In the genomic region with DNA sequence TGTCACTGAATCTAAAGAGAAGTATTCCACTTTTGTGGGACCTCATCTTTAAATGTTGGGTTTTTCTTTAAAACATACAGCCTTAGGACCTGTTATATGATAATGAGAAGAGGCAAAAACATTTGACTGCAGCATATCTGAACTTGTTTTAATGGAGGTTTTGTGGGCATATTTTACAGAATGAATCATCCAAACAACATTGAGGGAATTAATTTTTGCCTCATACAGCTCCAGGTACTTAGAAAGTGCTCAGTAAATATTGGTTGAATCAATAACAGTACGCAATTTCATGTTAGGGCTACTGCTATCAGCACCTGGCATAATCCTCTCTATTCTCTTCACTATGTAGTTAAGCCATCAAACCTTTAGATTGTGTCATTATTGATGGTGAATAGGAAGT, we compare ENCODE assay signal across 31 cellular contexts.
"Had no signal": no experiment of that assay in that cellular context is flagged by ENCODE, and none has a peak within 500 bp of the region (broad histone marks: within the 10 kb centered on the region; RNA-seq: fewer than 3 reads in every experiment).

No MANE protein-coding gene starts in this region.

- H3K27ac Mint-ChIP-seq: activated B cell treated with CpG ODN at 0.5 μM for 24 hours; activated CD8-positive, alpha-beta T cell treated with anti-CD3 and anti-CD28 coated beads for 36 hours; activated naive CD8-positive, alpha-beta T cell; activated T-helper 17 cell treated with anti-CD3 and anti-CD28 coated beads, Interleukin-2, amount 50 U/mL, for 72 hours; T-helper 17 cell; T-helper 2 cell treated with Interferon-gamma antibody and Interleukin-4, amounts not matched to agents 5 μg/mL and 100 μg/mL, for 36 hours had no signal

- H3K27ac ChIP-seq: body of pancreas, cardiac muscle cell, colonic mucosa, esophagus muscularis mucosa, gastroesophageal sphincter, WERI-Rb-1 had no signal

- H3K4me1 Mint-ChIP-seq: activated B cell treated with CpG ODN at 0.5 μM for 24 hours; activated T-helper 17 cell treated with anti-CD3 and anti-CD28 coated beads, Interleukin-2, amount 50 U/mL, for 72 hours; T-helper 17 cell had no signal

- H3K4me3 Mint-ChIP-seq: activated B cell treated with CpG ODN at 0.5 μM for 24 hours; activated CD8-positive, alpha-beta T cell treated with anti-CD3 and anti-CD28 coated beads for 36 hours; activated naive CD8-positive, alpha-beta T cell; activated T-cell treated with anti-CD3 and anti-CD28 coated beads, Interleukin-2, amount 50 U/mL, for 4 hours; activated T-helper 17 cell treated with anti-CD3 and anti-CD28 coated beads, Interleukin-2, amount 50 U/mL, for 72 hours; T-helper 17 cell; T-helper 2 cell treated with Interferon-gamma antibody and Interleukin-4, amounts not matched to agents 5 μg/mL and 100 μg/mL, for 36 hours had no signal

- H3K27me3 ChIP-seq: body of pancreas, cardiac muscle cell, colonic mucosa, esophagus muscularis mucosa, gastroesophageal sphincter had no signal

- H3K27me3 Mint-ChIP-seq: activated B cell treated with CpG ODN at 0.5 μM for 24 hours; activated CD8-positive, alpha-beta T cell treated with anti-CD3 and anti-CD28 coated beads for 36 hours; activated naive CD8-positive, alpha-beta T cell; activated T-helper 17 cell treated with anti-CD3 and anti-CD28 coated beads, Interleukin-2, amount 50 U/mL, for 72 hours; T-helper 17 cell had no signal

- H3K4me3 ChIP-seq: body of pancreas, cardiac muscle cell, colonic mucosa, esophagus muscularis mucosa, gastroesophageal sphincter had no signal

- H3K9me3 ChIP-seq: body of pancreas, colonic mucosa, esophagus muscularis mucosa, gastroesophageal sphincter had no signal

- H3K36me3 Mint-ChIP-seq: activated naive CD8-positive, alpha-beta T cell had no signal

- ATAC-seq: activated CD4-positive, CD25-positive, alpha-beta regulatory T cell treated with anti-CD3 and anti-CD28 coated beads, Interleukin-2, amount 50 U/mL, for 24 hours; activated CD8-positive, alpha-beta T cell treated with anti-CD3 and anti-CD28 coated beads for 36 hours; activated T-cell treated with anti-CD3 and anti-CD28 coated beads, Interleukin-2, amount 50 U/mL, for 4 hours; activated T-helper 17 cell treated with anti-CD3 and anti-CD28 coated beads, Interleukin-2, amount 50 U/mL, for 72 hours; body of pancreas; gastroesophageal sphincter; T-helper 17 cell had no signal

- H3K36me3 ChIP-seq: cardiac muscle cell, colonic mucosa, esophagus muscularis mucosa, gastroesophageal sphincter, WERI-Rb-1 had no signal

- DNase-seq: activated B cell treated with CpG ODN at 0.5 μM for 24 hours; activated CD4-positive, alpha-beta T cell treated with anti-CD3 and anti-CD28 coated beads for 48 hours; activated CD4-positive, alpha-beta T cell treated with anti-CD3 and anti-CD28 coated beads, Interleukin-2, amount 50 U/mL, for 1 hour; activated CD4-positive, alpha-beta T cell treated with anti-CD3 and anti-CD28 coated beads, Interleukin-2, amount 50 U/mL, for 48 hours; activated CD8-positive, alpha-beta memory T cell treated with anti-CD3 and anti-CD28 coated beads for 24 hours; activated CD8-positive, alpha-beta T cell treated with anti-CD3 and anti-CD28 coated beads for 36 hours; activated effector memory CD4-positive, alpha-beta T cell treated with Interleukin-2 at 50 U/mL for 16 hours; activated gamma-delta T cell treated with Interleukin-2 at 50 U/mL for 16 hours; activated naive CD4-positive, alpha-beta T cell treated with anti-CD3 and anti-CD28 coated beads, Interleukin-2, amount 50 U/mL, for 16 hours; activated naive CD4-positive, alpha-beta T cell treated with Interleukin-2 at 50 U/mL for 16 hours; activated T-cell treated with anti-CD3 and anti-CD28 coated beads, Interleukin-2, amount 50 U/mL, for 4 hours; amniotic stem cell; anterior cingulate cortex; body of pancreas; central memory CD4-positive, alpha-beta T cell; cerebellar nuclear complex; colonic mucosa; effector CD8-positive, alpha-beta T cell; erythroblast; foreskin melanocyte; T-helper 1 cell; T-helper 17 cell; T1000; WERI-Rb-1 had no signal

- H3K4me1 ChIP-seq: body of pancreas, colonic mucosa, esophagus muscularis mucosa, gastroesophageal sphincter had no signal
